Comparison of ENCODE assay signal across 11 cellular contexts in the genomic region with DNA sequence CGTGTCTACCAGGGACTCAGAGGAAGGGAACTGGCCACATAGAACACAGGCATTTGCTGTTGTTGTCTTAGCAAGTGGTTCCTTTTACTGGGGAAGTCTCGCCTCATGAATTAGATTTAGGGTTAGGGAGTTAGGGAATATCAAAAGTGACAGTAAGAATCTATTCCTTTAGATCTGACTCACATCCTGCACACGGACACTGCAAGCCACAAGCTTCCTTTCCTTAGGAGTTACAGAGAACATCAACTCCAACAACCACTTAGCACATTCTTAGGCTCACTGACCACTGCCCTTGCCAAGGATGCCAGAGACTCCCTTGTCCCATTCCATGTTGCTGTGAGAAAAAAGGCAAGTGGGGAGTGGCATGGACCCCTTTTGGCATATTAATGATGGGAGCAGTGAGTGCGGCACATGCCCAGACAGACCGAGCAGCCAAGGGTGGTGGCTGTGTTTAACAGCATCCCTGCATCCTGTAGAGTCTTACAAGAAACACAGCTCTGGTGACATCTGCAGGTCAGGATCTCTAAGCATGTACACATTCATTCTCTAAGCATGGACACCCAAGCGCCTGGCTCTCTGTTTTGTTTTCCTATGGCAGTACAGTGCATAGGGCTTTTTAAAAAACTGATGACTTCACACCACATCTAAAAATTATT.
DNase-seq lines count a peak whose midpoint lies in the region; ATAC-seq, FAIRE-seq and TF ChIP-seq lines count a peak whose summit lies in the region.
"Had no signal": no experiment of that assay in that cellular context is flagged by ENCODE, and none has a peak within 500 bp of the region (broad histone marks: within the 10 kb centered on the region; RNA-seq: fewer than 3 reads in every experiment).

No MANE protein-coding gene starts in this region.

- peaks cover 0 to 3% of the 10 kb centered on the region in 2 experiments; a peak in 1 of 4 replicates for H3K9me3 ChIP-seq in H1 (ENCODE audit: insufficient read depth in 2 of 2, low read depth in 1 of 2, low read length in 1 of 2)
- H3K9me3 ChIP-seq: uterus had no signal

- no peak overlapping the region for H3K4me3 Mint-ChIP-seq in activated CD8-positive, alpha-beta memory T cell treated with anti-CD3 and anti-CD28 coated beads, Interleukin-2, amount 10 ng/mL, durations not matched to agents 7 days and 5 days
- H3K4me3 Mint-ChIP-seq: activated T-helper 1 cell treated with anti-CD3 and anti-CD28 coated beads, Interleukin-12 subunit alpha, Interleukin-12 subunit beta, Interleukin-2, Interleukin-4 antibody, amounts not matched to agents 30 ng/mL and 10 ng/mL and 1 ng/mL, durations not matched to agents 14 hours and 24 hours and 36 hours; mesothelial cell of epicardium had no signal

- peaks cover 4% of the 10 kb centered on the region for H3K9me3 Mint-ChIP-seq in activated CD8-positive, alpha-beta memory T cell treated with anti-CD3 and anti-CD28 coated beads, Interleukin-2, amount 10 ng/mL, durations not matched to agents 7 days and 5 days (ENCODE audit: low read depth)
- H3K9me3 Mint-ChIP-seq: activated T-helper 1 cell treated with anti-CD3 and anti-CD28 coated beads, Interleukin-12 subunit alpha, Interleukin-12 subunit beta, Interleukin-2, Interleukin-4 antibody, amounts not matched to agents 30 ng/mL and 10 ng/mL and 1 ng/mL, durations not matched to agents 14 hours and 24 hours and 36 hours had no signal

- H3K4me1 ChIP-seq in H1 (replicated peaks in 1 of 4; ENCODE audit: control insufficient read depth in 3 of 4, insufficient read depth in 4 of 4, low read length in 3 of 4), result no peaks in the 10 kb centered on the region
- H3K4me1 ChIP-seq: uterus had no signal

- no peaks in the 10 kb centered on the region for H3K4me1 Mint-ChIP-seq in activated CD8-positive, alpha-beta memory T cell treated with anti-CD3 and anti-CD28 coated beads, Interleukin-2, amount 10 ng/mL, durations not matched to agents 7 days and 5 days

- H4K5ac ChIP-seq in H1 (ENCODE audit: insufficient read length, low read depth, low read length), result no peak overlapping the region

- no peaks in the 10 kb centered on the region for H3K27me3 Mint-ChIP-seq in activated CD8-positive, alpha-beta memory T cell treated with anti-CD3 and anti-CD28 coated beads, Interleukin-2, amount 10 ng/mL, durations not matched to agents 7 days and 5 days

- no peak overlapping the region for H2BK12ac ChIP-seq in H1 (ENCODE audit: low read depth, low read length)

- TF ChIP-seq CTCF in H1 (IDR thresholded peaks at IDR 0.05; ENCODE audit: control extremely low read depth in 1 of 3, insufficient read depth in 1 of 3, low read depth in 1 of 3, low read length in 3 of 3), result peak in 1 of 3 experiments; percentile 36; a peak in 2 of 4 replicates

- no peak overlapping the region for H3K4ac ChIP-seq in H1 (replicated peaks; ENCODE audit: insufficient read length, low read depth, low read length)

- H3K36me3 ChIP-seq in H1 (ENCODE audit: control insufficient read depth in 2 of 4, insufficient read depth in 4 of 4, low read length in 3 of 4), result no peaks in the 10 kb centered on the region
- H3K36me3 ChIP-seq: uterus had no signal

- H3K27ac ChIP-seq in H1 (ENCODE audit: low read depth, low read length), result no peak overlapping the region
- H3K27ac ChIP-seq: uterus had no signal

- H3K79me2 ChIP-seq in H1 (ENCODE audit: control insufficient read depth in 1 of 2, insufficient read depth in 2 of 2, low read length in 2 of 2), result no peaks in the 10 kb centered on the region

- DNase-seq in G401 (ENCODE audit: low spot score), result peak; percentile 20
- peak; percentile 18 for DNase-seq in KG1 (lab: John Stamatoyannopoulos, UW)
- no peak for DNase-seq in H1 (ENCODE audit: low read depth in 1 of 2, low spot score in 2 of 2)
- peak; percentile 54 for DNase-seq in mucosa of gallbladder (ENCODE audit: low spot score)
- DNase-seq in activated CD8-positive, alpha-beta memory T cell treated with anti-CD3 and anti-CD28 coated beads, Interleukin-2, amount 10 ng/mL, durations not matched to agents 7 days and 5 days, result no peak
- DNase-seq in NCI-H2081 treated with DMSO at 0.1 percent for 48 hours (lab: John Stamatoyannopoulos, UW), result no peak
- DNase-seq: uterus had no signal

- WGBS in H1 (ENCODE audit: extremely low coverage in 1 of 2, insufficient coverage in 1 of 2, insufficient read length in 1 of 2, insufficient replicate concordance in 2 of 2, low coverage in 1 of 2, low lambda C conversion rate in 2 of 2, missing lambda C conversion rate in 1 of 2), 2 experiments, result 82% methylated on average over 6 of the region's 6 CpGs; no CpG with 5 or more reads in 1 of the 2 experiments

- CTCF ChIA-PET in H1 (lab: Charles Lee; ENCODE audit: partially characterized antibody), result interaction anchor here (0.8 to 2.4 kb wide), 7 partner anchors 20 to 104 kb away, joined by 3 to 7 read pairs (median 3); no protein-coding TSS in a partner anchor
- CTCF ChIA-PET in activated CD8-positive, alpha-beta memory T cell treated with anti-CD3 and anti-CD28 coated beads, Interleukin-2, amount 10 ng/mL, durations not matched to agents 7 days and 5 days (lab: Charles Lee), result no interaction called here

- no peak overlapping the region for H2AK5ac ChIP-seq in H1 (ENCODE audit: low read depth, low read length)

- no peak for TF ChIP-seq EP300 in H1 (IDR thresholded peaks at IDR 0.05; ENCODE audit: borderline replicate concordance in 1 of 2, low read depth in 2 of 2, low read length in 2 of 2)

- no peak overlapping the region for H3K4me3 ChIP-seq in H1 (ENCODE audit: extremely low read depth in 1 of 4, insufficient read depth in 2 of 4, low read depth in 3 of 4, low read length in 4 of 4)
- H3K4me3 ChIP-seq: uterus had no signal

- H3K27me3 ChIP-seq in H1 (replicated peaks in 1 of 4; ENCODE audit: control insufficient read depth in 3 of 4, extremely low read depth in 1 of 4, insufficient read depth in 3 of 4, low read length in 3 of 4), result no peaks in the 10 kb centered on the region
- H3K27me3 ChIP-seq: uterus had no signal

- no peak overlapping the region for H3K9ac ChIP-seq in H1 (replicated peaks in 1 of 4; ENCODE audit: extremely low read depth in 1 of 4, low read depth in 3 of 4, low read length in 3 of 4)

- H3K14ac ChIP-seq in H1 (ENCODE audit: insufficient read length), result no peak overlapping the region

- H3K23me2 ChIP-seq in H1 (ENCODE audit: low read depth, low read length), result no peaks in the 10 kb centered on the region

- H3K36me3 Mint-ChIP-seq in activated CD8-positive, alpha-beta memory T cell treated with anti-CD3 and anti-CD28 coated beads, Interleukin-2, amount 10 ng/mL, durations not matched to agents 7 days and 5 days, result no peaks in the 10 kb centered on the region
- H3K36me3 Mint-ChIP-seq: mesothelial cell of epicardium had no signal

- H4K91ac ChIP-seq in H1 (replicated peaks; ENCODE audit: insufficient read length, low read length), result no peak overlapping the region

- H3K56ac ChIP-seq in H1 (replicated peaks; ENCODE audit: insufficient read length, low read depth, low read length), result no peak overlapping the region

- no peak overlapping the region for H4K8ac ChIP-seq in H1 (ENCODE audit: extremely low read depth, insufficient read depth, low read length)

- no peak for TF ChIP-seq POLR2A in H1 (IDR thresholded peaks at IDR 0.05; ENCODE audit: control extremely low read depth in 1 of 2, low read depth in 2 of 2, low read length in 2 of 2)

- POLR2A ChIA-PET in H1 (lab: Charles Lee; ENCODE audit: partially characterized antibody), result no interaction called here

- H2BK120ac ChIP-seq in H1 (replicated peaks; ENCODE audit: low read depth, low read length), result no peak overlapping the region

- H2BK5ac ChIP-seq in H1 (ENCODE audit: low read depth, low read length), result no peak overlapping the region

- H4K20me1 ChIP-seq in H1 (replicated peaks in 1 of 2; ENCODE audit: control insufficient read depth in 1 of 2, insufficient read depth in 2 of 2, low read length in 2 of 2), result no peaks in the 10 kb centered on the region

- no peak overlapping the region for H3K27ac Mint-ChIP-seq in activated CD8-positive, alpha-beta memory T cell treated with anti-CD3 and anti-CD28 coated beads, Interleukin-2, amount 10 ng/mL, durations not matched to agents 7 days and 5 days
- H3K27ac Mint-ChIP-seq: activated T-helper 1 cell treated with anti-CD3 and anti-CD28 coated beads, Interleukin-12 subunit alpha, Interleukin-12 subunit beta, Interleukin-2, Interleukin-4 antibody, amounts not matched to agents 30 ng/mL and 10 ng/mL and 1 ng/mL, durations not matched to agents 14 hours and 24 hours and 36 hours; mesothelial cell of epicardium had no signal

- H2AFZ ChIP-seq in H1 (ENCODE audit: low read length), result no peak overlapping the region

- no peak overlapping the region for H3K18ac ChIP-seq in H1 (ENCODE audit: extremely low read depth, low read length)

- in situ Hi-C loops in G401 (cut with HindIII; ENCODE audit: low sequenced_read_pairs), result no loop called here

- H2BK20ac ChIP-seq in H1 (ENCODE audit: low read length), result no peak overlapping the region

- TF ChIP-seq RAD21 in H1 (IDR thresholded peaks at IDR 0.05 in 1 of 2, conservative IDR thresholded peaks at IDR 0.05 in 1 of 2; ENCODE audit: low read depth in 2 of 2, low read length in 2 of 2), result peak; percentile 47 to 58

- H2BK15ac ChIP-seq in H1 (ENCODE audit: low read length), result no peak overlapping the region

- no peak overlapping the region for H3K23ac ChIP-seq in H1 (ENCODE audit: insufficient read length)

- ATAC-seq in HG02623 (IDR thresholded peaks at IDR 0.05; ENCODE audit: unreplicated experiment) (no peak), HG03354 (IDR thresholded peaks at IDR 0.05; ENCODE audit: poor library complexity, severe bottlenecking, unreplicated experiment) (no peak)
- ATAC-seq in activated CD8-positive, alpha-beta memory T cell treated with anti-CD3 and anti-CD28 coated beads, Interleukin-2, amount 10 ng/mL, durations not matched to agents 7 days and 5 days, result no peak

- FAIRE-seq in H1 (lab: Jason Lieb, UNC), result no peak

- no peaks in the 10 kb centered on the region for H3K79me1 ChIP-seq in H1 (ENCODE audit: low read depth, low read length)

- no peak overlapping the region for H3K4me2 ChIP-seq in H1 (ENCODE audit: insufficient read depth in 1 of 2, low read depth in 2 of 2, low read length in 2 of 2)

TF ChIP-seq in H1, 55 proteins besides CTCF, POLR2A, EP300 and RAD21:
- no peak for TF ChIP-seq GABPA (IDR thresholded peaks at IDR 0.05; ENCODE audit: borderline replicate concordance, insufficient read depth, low read length)

Comparison
In these comparisons a context has a peak if more than half of its experiments do, and no peak if none do; other contexts are left out.
1. DNase-seq: peak in G401 (single experiment), KG1 (single experiment) and mucosa of gallbladder (single experiment); none in H1 (0 of 2), activated CD8-positive, alpha-beta memory T cell treated with anti-CD3 and anti-CD28 coated beads, Interleukin-2, amount 10 ng/mL, durations not matched to agents 7 days and 5 days (single experiment) and NCI-H2081 treated with DMSO at 0.1 percent for 48 hours (single experiment).